Comparison of ENCODE assay signal across 9 cellular contexts in the genomic region with DNA sequence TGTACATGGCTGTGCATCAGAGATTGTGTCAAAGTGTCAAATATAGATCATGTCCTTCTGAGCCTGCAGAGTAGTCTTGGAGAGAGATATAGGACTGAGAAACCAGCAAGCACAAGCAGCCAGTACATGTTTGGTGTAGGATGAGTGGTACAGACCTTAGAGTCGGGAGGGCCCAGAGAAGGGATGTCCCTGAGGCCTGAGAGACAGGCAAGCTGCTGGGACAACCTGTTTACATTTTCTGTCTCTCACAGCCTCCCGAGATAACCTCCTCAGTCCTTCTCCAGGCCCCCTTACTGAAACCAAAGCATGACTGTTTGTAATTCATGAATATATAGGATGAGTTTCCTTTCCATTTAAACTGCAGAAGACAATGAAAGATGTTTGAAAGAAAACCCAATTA.
"Had no signal": no experiment of that assay in that cellular context is flagged by ENCODE, and none has a peak within 500 bp of the region (broad histone marks: within the 10 kb centered on the region; RNA-seq: fewer than 3 reads in every experiment).

No MANE protein-coding gene starts in this region.

- H3K9me3 Mint-ChIP-seq: HFFc6 had no signal

- H3K4me3 ChIP-seq: HAP-1, K562 had no signal

- H3K27ac ChIP-seq: HL-60 had no signal

- DNase-seq: GOT3, H7, HFFc6, KG1 had no signal

- H3K27ac Mint-ChIP-seq: HFFc6 had no signal

- H3K9me3 ChIP-seq: HAP-1 had no signal

- H3K36me3 ChIP-seq: HAP-1 had no signal

- H3K4me3 Mint-ChIP-seq: HFFc6 had no signal

- ATAC-seq: HCT116, HepG2, K562 had no signal
